In the genomic region with DNA sequence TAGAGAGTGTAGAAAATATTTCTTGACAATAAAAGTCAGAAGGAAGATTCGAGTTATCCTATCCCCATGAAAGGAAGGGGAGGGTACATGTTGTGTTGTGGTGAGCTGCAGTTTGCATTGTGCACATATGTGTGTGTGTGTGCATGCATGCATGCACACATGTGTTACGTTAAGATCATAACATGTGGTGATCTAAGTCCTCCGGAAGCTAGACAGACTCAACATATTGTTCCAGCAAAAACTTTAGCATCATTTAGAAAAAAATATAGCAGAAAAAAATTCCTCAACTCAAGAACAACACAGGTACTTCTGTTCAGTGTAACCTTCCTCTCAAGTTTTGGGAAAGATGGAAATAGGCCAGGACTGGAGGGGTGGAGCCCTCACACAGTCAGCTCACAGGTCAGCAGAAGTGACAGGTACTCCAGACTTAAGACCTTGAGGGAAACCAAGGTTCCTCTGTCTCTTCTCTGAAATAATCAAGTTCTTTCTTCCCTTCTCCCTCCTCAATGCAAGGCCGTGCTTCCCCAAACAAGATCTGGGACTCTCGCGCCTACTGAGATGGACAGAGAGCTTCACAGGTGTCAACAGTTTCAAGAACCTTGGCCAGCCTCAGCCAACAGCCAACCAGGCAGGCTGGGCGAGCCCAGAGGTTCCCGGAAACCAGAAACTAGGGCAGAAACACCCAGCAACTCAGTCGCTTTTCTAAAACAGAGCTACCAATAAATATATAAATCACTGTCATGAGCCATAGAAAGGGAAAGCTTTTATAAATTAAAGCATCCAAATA, we compare ENCODE assay signal across 16 cellular contexts.
DNase-seq lines count a peak whose midpoint lies in the region; ATAC-seq and TF ChIP-seq lines count a peak whose summit lies in the region.
"Had no signal": no experiment of that assay in that cellular context is flagged by ENCODE, and none has a peak within 500 bp of the region (broad histone marks: within the 10 kb centered on the region; RNA-seq: fewer than 3 reads in every experiment).

No MANE protein-coding gene starts in this region.

- peak; percentile 5 to 19 for ATAC-seq in naive thymus-derived CD8-positive, alpha-beta T cell
- ATAC-seq in GM19463 (IDR thresholded peaks at IDR 0.05; ENCODE audit: unreplicated experiment) = no peak

- no peak for TF ChIP-seq POLR2A in sigmoid colon (IDR thresholded peaks at IDR 0.05)

- DNase-seq in RPMI8226 = peak; percentile 18
- peak in 6 of 10 donors; percentile 49 to 77 (median 60) for DNase-seq in naive thymus-derived CD8-positive, alpha-beta T cell
- no peak for DNase-seq in WERI-Rb-1
- no peak for DNase-seq in sigmoid colon
- no peak for DNase-seq in A172 (ENCODE audit: low spot score)
- DNase-seq: GOT3; islet precursor cell; NCI-H1436 treated with DMSO at 0.1 percent for 48 hours; stimulated activated CD4-positive, alpha-beta T cell treated with anti-CD3 and anti-CD28 coated beads, Interleukin-2, amount 100 ng/mL, for 48 hours; SW 1271 had no signal

- intact Hi-C loops in sigmoid colon (cut with DNase I) = no loop called here

- POLR2A ChIA-PET in naive thymus-derived CD8-positive, alpha-beta T cell (lab: Charles Lee) = interaction anchor here (0.7 to 12.4 kb wide), 20 partner anchors 11 to 386 kb away, joined by 3 to 314 read pairs (median 6); partner anchors contain the start of genes CDNF, HSPA14 and MSANTD7

- H3K9me3 Mint-ChIP-seq in naive thymus-derived CD8-positive, alpha-beta T cell = peaks cover 0 to 9% (median 3%) of the 10 kb centered on the region in 9 donors

- H3K4me1 Mint-ChIP-seq in naive thymus-derived CD8-positive, alpha-beta T cell = peaks cover 40 to 91% (median 81%) of the 10 kb centered on the region in 4 donors

- peaks cover 21 to 43% (median 30%) of the 10 kb centered on the region in 3 donors for H3K36me3 Mint-ChIP-seq in naive thymus-derived CD8-positive, alpha-beta T cell

- H3K4me1 ChIP-seq in sigmoid colon = peaks cover 0 to 5% (median 0%) of the 10 kb centered on the region in 4 donors

- no peak for TF ChIP-seq EP300 in sigmoid colon (IDR thresholded peaks at IDR 0.05)

- peak overlapping the region; percentile 92 to 99 (median 99) for H3K27ac Mint-ChIP-seq in naive thymus-derived CD8-positive, alpha-beta T cell

- no peak overlapping the region for H3K4me3 ChIP-seq in WERI-Rb-1 (ENCODE audit: low read depth, low read length)
- H3K4me3 ChIP-seq in sigmoid colon = no peak overlapping the region
- H3K4me3 ChIP-seq: cardiac muscle cell, thoracic aorta had no signal

- H3K36me3 ChIP-seq in WERI-Rb-1 = no peaks in the 10 kb centered on the region
- H3K36me3 ChIP-seq in sigmoid colon = peaks cover 0 to 7% (median 0%) of the 10 kb centered on the region in 4 donors
- H3K36me3 ChIP-seq: cardiac muscle cell, thoracic aorta had no signal

- TF ChIP-seq CTCF in C4-2B (conservative IDR thresholded peaks at IDR 0.05) (no peak), WERI-Rb-1 (IDR thresholded peaks at IDR 0.05; ENCODE audit: low read depth, low read length) (no peak), sigmoid colon (IDR thresholded peaks at IDR 0.05) (no peak)

- WGBS in sigmoid colon, 2 donors = 41 to 59% methylated on average over 9 of the region's 9 CpGs

- no peaks in the 10 kb centered on the region for H3K9me3 ChIP-seq in WERI-Rb-1 (ENCODE audit: severe bottlenecking)
- H3K9me3 ChIP-seq in sigmoid colon = no peaks in the 10 kb centered on the region
- H3K9me3 ChIP-seq: thoracic aorta had no signal

- H3K27ac ChIP-seq in C4-2B (peak overlapping the region; percentile 88), cingulate gyrus (ENCODE audit: low read depth, low read length) (peak overlapping the region; percentile 99), WERI-Rb-1 (no peak overlapping the region), sigmoid colon (no peak overlapping the region)
- H3K27ac ChIP-seq: cardiac muscle cell, parathyroid adenoma, thoracic aorta had no signal

- H3K27me3 Mint-ChIP-seq in naive thymus-derived CD8-positive, alpha-beta T cell = no peaks in the 10 kb centered on the region

- peak overlapping the region; percentile 90 to 98 (median 96) for H3K4me3 Mint-ChIP-seq in naive thymus-derived CD8-positive, alpha-beta T cell

- no peaks in the 10 kb centered on the region for H3K27me3 ChIP-seq in WERI-Rb-1 (ENCODE audit: insufficient read depth, low read depth, severe bottlenecking)
- no peaks in the 10 kb centered on the region for H3K27me3 ChIP-seq in sigmoid colon
- H3K27me3 ChIP-seq: cardiac muscle cell had no signal

Comparison
In these comparisons a context has a peak if more than half of its experiments do, and no peak if none do; other contexts are left out.
1. H3K27ac ChIP-seq: peak in C4-2B (single experiment) and cingulate gyrus (single experiment); none in WERI-Rb-1 (single experiment) and sigmoid colon (0 of 4).
2. DNase-seq: peak in RPMI8226 (single experiment) and naive thymus-derived CD8-positive, alpha-beta T cell (6 of 10); none in WERI-Rb-1 (single experiment), sigmoid colon (single experiment) and A172 (single experiment).